In the genomic region with DNA sequence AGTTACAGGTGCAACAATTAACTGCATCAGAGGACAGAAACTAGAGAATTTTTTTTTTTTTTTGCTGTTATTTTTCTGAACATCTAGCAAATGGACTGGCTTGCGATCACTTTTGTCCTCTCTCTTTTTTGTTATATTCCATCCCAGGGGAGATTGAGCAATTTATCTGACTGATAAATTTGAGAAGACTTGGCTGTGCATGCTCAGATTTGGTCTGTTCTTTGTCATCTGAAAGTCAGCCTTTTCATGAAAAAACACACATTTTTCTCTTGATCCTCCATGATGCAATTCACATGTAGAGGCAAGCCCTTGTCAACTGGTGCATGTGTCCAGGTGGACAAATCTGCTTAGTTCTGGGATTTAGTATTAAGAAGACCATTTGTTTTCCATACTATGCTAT, we compare ENCODE assay signal across 15 cellular contexts.
DNase-seq lines count a peak whose midpoint lies in the region; ATAC-seq and TF ChIP-seq lines count a peak whose summit lies in the region.
"Had no signal": no experiment of that assay in that cellular context is flagged by ENCODE, and none has a peak within 500 bp of the region (broad histone marks: within the 10 kb centered on the region; RNA-seq: fewer than 3 reads in every experiment).

No MANE protein-coding gene starts in this region.

- peaks cover 4% of the 10 kb centered on the region for H3K9me3 Mint-ChIP-seq in mesothelial cell of epicardium

- no peaks in the 10 kb centered on the region for H3K27me3 ChIP-seq in heart left ventricle

- no peaks in the 10 kb centered on the region for H3K36me3 Mint-ChIP-seq in mesothelial cell of epicardium
- H3K36me3 Mint-ChIP-seq: CD4-positive, alpha-beta memory T cell had no signal

- H3K4me3 Mint-ChIP-seq in mesothelial cell of epicardium, result no peak overlapping the region
- H3K4me3 Mint-ChIP-seq: CD4-positive, alpha-beta memory T cell; HFFc6 had no signal

- H3K9me3 ChIP-seq in heart left ventricle, result no peaks in the 10 kb centered on the region
- H3K9me3 ChIP-seq: HAP-1 had no signal

- H3K36me3 ChIP-seq in heart left ventricle, result no peaks in the 10 kb centered on the region
- H3K36me3 ChIP-seq: HAP-1 had no signal

- no peak for TF ChIP-seq POLR2A in heart left ventricle (IDR thresholded peaks at IDR 0.05)

- peak overlapping the region; percentile 1 for H3K27ac Mint-ChIP-seq in mesothelial cell of epicardium
- H3K27ac Mint-ChIP-seq: CD4-positive, alpha-beta memory T cell; HFFc6 had no signal

- no peak overlapping the region for H3K4me3 ChIP-seq in heart left ventricle
- H3K4me3 ChIP-seq: HAP-1 had no signal

- peaks cover 11% of the 10 kb centered on the region for H3K4me1 Mint-ChIP-seq in mesothelial cell of epicardium
- H3K4me1 Mint-ChIP-seq: CD4-positive, alpha-beta memory T cell had no signal

- H3K27ac ChIP-seq in heart left ventricle, result no peak overlapping the region

- ATAC-seq in left ventricle myocardium superior (peak; percentile 55), heart left ventricle (no peak), HG02571 (IDR thresholded peaks at IDR 0.05; ENCODE audit: unreplicated experiment) (no peak)

- DNase-seq in left ventricle myocardium superior, result no peak
- no peak for DNase-seq in heart left ventricle
- peak; percentile 77 for DNase-seq in SK-N-DZ (ENCODE audit: low spot score)
- no peak for DNase-seq in mesothelial cell of epicardium (ENCODE audit: low spot score in 2 of 2, unreplicated experiment in 2 of 2)
- DNase-seq in NCI-H446 treated with DMSO at 0.1 percent for 48 hours (lab: John Stamatoyannopoulos, UW), result no peak
- DNase-seq: C1 segment of cervical spinal cord; Calu3; CD4-positive, alpha-beta memory T cell; COR-L47; DMS153; DND-41; GOT3; HFFc6 had no signal

- 0 to 77% (median 33%) methylated on average over 1 of the region's 1 CpG for WGBS in heart left ventricle, 4 donors

- intact Hi-C loops in left ventricle myocardium superior (cut with micrococcal nuclease), result no loop called here
- intact Hi-C loops in heart left ventricle (cut with DNase I), result no loop called here

- no peaks in the 10 kb centered on the region for H3K27me3 Mint-ChIP-seq in mesothelial cell of epicardium (ENCODE audit: low read depth)
- H3K27me3 Mint-ChIP-seq: CD4-positive, alpha-beta memory T cell had no signal

- TF ChIP-seq CTCF in heart left ventricle (IDR thresholded peaks at IDR 0.05), result no peak
- no peak for TF ChIP-seq CTCF in mesothelial cell of epicardium (IDR thresholded peaks at IDR 0.05; ENCODE audit: unreplicated experiment)

- H3K4me1 ChIP-seq in heart left ventricle, result no peaks in the 10 kb centered on the region
- H3K4me1 ChIP-seq: HAP-1 had no signal
